In the genomic region with DNA sequence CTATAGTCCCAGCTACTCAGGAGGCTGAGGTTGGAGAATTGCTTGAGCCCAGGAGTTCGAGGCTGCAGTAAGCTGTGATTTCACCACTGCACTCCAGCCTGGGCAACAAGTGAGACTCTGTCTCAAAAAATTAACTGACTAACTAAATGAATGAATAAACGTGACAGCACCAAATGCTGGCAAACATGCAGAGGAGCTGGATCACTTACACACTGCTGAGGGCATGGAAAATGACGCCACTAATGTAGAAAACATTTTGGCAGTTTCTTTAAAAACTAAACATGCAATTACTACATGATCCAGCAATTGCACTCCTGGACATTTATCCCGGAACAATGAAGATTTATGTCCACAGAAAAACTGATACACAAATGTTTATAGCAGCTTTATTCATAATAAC, we compare ENCODE assay signal across 19 cellular contexts.
"Had no signal": no experiment of that assay in that cellular context is flagged by ENCODE, and none has a peak within 500 bp of the region (broad histone marks: within the 10 kb centered on the region; RNA-seq: fewer than 3 reads in every experiment).

No MANE protein-coding gene starts in this region.

- H3K27me3 ChIP-seq: colonic mucosa, esophagus muscularis mucosa, left lung had no signal

- ATAC-seq: gastrocnemius medialis; heart right ventricle; left cardiac atrium; left lung; left ventricle myocardium superior; lower lobe of right lung; mucosa of descending colon; naive thymus-derived CD8-positive, alpha-beta T cell had no signal

- H3K36me3 ChIP-seq: colonic mucosa, esophagus muscularis mucosa, gastrocnemius medialis, heart right ventricle, left lung, lower lobe of right lung had no signal

- DNase-seq: colonic mucosa; cortex of kidney; effector memory CD4-positive, alpha-beta T cell; foreskin fibroblast; foreskin melanocyte; gastrocnemius medialis; glutamatergic neuron; head of caudate nucleus; heart right ventricle; hippocampal formation; left cardiac atrium; left lung; left ventricle myocardium superior; lower lobe of right lung; mesenchymal stem cell; mucosa of descending colon; naive B cell; naive thymus-derived CD8-positive, alpha-beta T cell had no signal

- H3K4me3 ChIP-seq: colonic mucosa, esophagus muscularis mucosa, gastrocnemius medialis, heart right ventricle, left lung, lower lobe of right lung, mucosa of descending colon had no signal

- H3K9me3 ChIP-seq: colonic mucosa, esophagus muscularis mucosa, gastrocnemius medialis, heart right ventricle, left lung, lower lobe of right lung, mucosa of descending colon had no signal
